18 cellular contexts compared by ENCODE assay signal in genomic region chr6:5553767-5554166, GRCh38.
DNase-seq lines count a peak whose midpoint lies in the region; ATAC-seq, FAIRE-seq and TF ChIP-seq lines count a peak whose summit lies in the region.
"Had no signal": no experiment of that assay in that cellular context is flagged by ENCODE, and none has a peak within 500 bp of the region (broad histone marks: within the 10 kb centered on the region; RNA-seq: fewer than 3 reads in every experiment).

No MANE protein-coding gene starts in this region.

- ATAC-seq in GM19351 (IDR thresholded peaks at IDR 0.05; ENCODE audit: unreplicated experiment) = peak; percentile 92
- ATAC-seq in HG02870 (IDR thresholded peaks at IDR 0.05; ENCODE audit: unreplicated experiment) = peak; percentile 87
- ATAC-seq in HG03139 (IDR thresholded peaks at IDR 0.05; ENCODE audit: unreplicated experiment) = no peak
- ATAC-seq: A549 had no signal

- H3K4me3 ChIP-seq in adipocyte (ENCODE audit: low read length) = no peak overlapping the region
- H3K4me3 ChIP-seq: A549, PC-9 had no signal

- FAIRE-seq in GM12892 (lab: Jason Lieb, UNC) (no peak), GM19239 (lab: Jason Lieb, UNC) (no peak)
- FAIRE-seq: A549 had no signal

- peaks cover 9% of the 10 kb centered on the region for H3K4me1 ChIP-seq in adipocyte (ENCODE audit: control insufficient read depth, insufficient read depth, low read length)
- H3K4me1 ChIP-seq: A549 had no signal

- no peak for TF ChIP-seq POLR2A in GM12892 (IDR thresholded peaks at IDR 0.05; ENCODE audit: low read depth, low read length)

- no peaks in the 10 kb centered on the region for H3K27me3 ChIP-seq in adipocyte (replicated peaks; ENCODE audit: control insufficient read depth, insufficient read depth, low read length)

- no peak overlapping the region for H3K9ac ChIP-seq in adipocyte (ENCODE audit: low read length)

- H3K36me3 ChIP-seq in adipocyte (ENCODE audit: control insufficient read depth, insufficient read depth, low read length, severe bottlenecking) = no peaks in the 10 kb centered on the region

- DNase-seq in GM12892 (ENCODE audit: insufficient read length) = peak; percentile 8
- peak; percentile 22 for DNase-seq in adipocyte (ENCODE audit: low read depth)
- no peak for DNase-seq in GM19239 (ENCODE audit: insufficient read length, low spot score)
- no peak for DNase-seq in NCI-H1105 (lab: John Stamatoyannopoulos, UW)
- no peak for DNase-seq in putamen (ENCODE audit: low spot score)
- DNase-seq: AML-193, H9, KBM-7, NCI-H1092 treated with DMSO at 0.1 percent for 48 hours, NCI-H1694 treated with DMSO at 0.1 percent for 48 hours, NCI-H69, PC-9, T-helper 9 cell had no signal

- peaks cover 15% of the 10 kb centered on the region for H3K9me3 ChIP-seq in adipocyte (ENCODE audit: control insufficient read depth, low read length)
- H3K9me3 ChIP-seq: Caco-2 had no signal

Comparison
In these comparisons a context has a peak if more than half of its experiments do, and no peak if none do; other contexts are left out.
1. DNase-seq: peak in GM12892 (single experiment) and adipocyte (single experiment); none in GM19239 (single experiment), NCI-H1105 (single experiment) and putamen (single experiment).